ENCODE assay signal across 1 cellular context in the genomic region with DNA sequence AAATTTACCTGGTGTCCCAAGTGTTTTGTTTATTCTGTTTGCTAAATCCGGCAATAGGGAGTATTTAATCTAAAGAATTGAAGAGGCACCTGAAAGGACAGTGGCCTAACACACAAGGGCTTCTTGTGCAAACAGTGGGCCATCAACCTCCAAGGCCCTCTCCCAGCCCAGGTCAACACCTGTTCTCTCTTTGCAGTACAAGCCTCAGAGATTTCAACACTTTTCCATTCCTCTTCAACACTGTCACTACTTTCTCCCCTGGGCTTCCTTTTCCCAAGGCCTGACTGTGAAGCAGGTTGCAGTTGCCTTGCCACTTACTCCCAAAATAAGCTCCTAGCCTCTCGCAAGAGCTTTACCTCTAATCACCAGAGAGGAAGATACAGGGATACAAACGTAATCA.
A peak's percentile ranks its signal among the peaks of the same experiment; 100 is the strongest.
TF ChIP-seq lines count a peak whose summit lies in the region.

No MANE protein-coding gene starts in this region.

TF ChIP-seq in HepG2, 621 proteins besides CTCF, POLR2A, EP300 and RAD21 (continues in another document):
- no peak for TF ChIP-seq DMAP1 (CRISPR knock-in tag; IDR thresholded peaks at IDR 0.05)
- TF ChIP-seq CBFB (CRISPR knock-in tag; IDR thresholded peaks at IDR 0.05), result no peak
- 0 out of 2 replicates have a peak, but pooled peaks have one; percentile 28 for TF ChIP-seq ZNF205 (CRISPR knock-in tag; IDR thresholded peaks at IDR 0.05)
- TF ChIP-seq, protein P1, sequence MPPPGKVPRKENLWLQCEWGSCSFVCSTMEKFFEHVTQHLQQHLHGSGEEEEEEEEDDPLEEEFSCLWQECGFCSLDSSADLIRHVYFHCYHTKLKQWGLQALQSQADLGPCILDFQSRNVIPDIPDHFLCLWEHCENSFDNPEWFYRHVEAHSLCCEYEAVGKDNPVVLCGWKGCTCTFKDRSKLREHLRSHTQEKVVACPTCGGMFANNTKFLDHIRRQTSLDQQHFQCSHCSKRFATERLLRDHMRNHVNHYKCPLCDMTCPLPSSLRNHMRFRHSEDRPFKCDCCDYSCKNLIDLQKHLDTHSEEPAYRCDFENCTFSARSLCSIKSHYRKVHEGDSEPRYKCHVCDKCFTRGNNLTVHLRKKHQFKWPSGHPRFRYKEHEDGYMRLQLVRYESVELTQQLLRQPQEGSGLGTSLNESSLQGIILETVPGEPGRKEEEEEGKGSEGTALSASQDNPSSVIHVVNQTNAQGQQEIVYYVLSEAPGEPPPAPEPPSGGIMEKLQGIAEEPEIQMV (CRISPR knock-in tag; IDR thresholded peaks at IDR 0.05; ENCODE audit: low read depth), result no peak
- no peak for TF ChIP-seq RAD51 (IDR thresholded peaks at IDR 0.05; ENCODE audit: borderline replicate concordance)
- TF ChIP-seq ZNF496 (CRISPR knock-in tag; IDR thresholded peaks at IDR 0.05; ENCODE audit: insufficient replicate concordance), result no peak
- TF ChIP-seq, protein P2, sequence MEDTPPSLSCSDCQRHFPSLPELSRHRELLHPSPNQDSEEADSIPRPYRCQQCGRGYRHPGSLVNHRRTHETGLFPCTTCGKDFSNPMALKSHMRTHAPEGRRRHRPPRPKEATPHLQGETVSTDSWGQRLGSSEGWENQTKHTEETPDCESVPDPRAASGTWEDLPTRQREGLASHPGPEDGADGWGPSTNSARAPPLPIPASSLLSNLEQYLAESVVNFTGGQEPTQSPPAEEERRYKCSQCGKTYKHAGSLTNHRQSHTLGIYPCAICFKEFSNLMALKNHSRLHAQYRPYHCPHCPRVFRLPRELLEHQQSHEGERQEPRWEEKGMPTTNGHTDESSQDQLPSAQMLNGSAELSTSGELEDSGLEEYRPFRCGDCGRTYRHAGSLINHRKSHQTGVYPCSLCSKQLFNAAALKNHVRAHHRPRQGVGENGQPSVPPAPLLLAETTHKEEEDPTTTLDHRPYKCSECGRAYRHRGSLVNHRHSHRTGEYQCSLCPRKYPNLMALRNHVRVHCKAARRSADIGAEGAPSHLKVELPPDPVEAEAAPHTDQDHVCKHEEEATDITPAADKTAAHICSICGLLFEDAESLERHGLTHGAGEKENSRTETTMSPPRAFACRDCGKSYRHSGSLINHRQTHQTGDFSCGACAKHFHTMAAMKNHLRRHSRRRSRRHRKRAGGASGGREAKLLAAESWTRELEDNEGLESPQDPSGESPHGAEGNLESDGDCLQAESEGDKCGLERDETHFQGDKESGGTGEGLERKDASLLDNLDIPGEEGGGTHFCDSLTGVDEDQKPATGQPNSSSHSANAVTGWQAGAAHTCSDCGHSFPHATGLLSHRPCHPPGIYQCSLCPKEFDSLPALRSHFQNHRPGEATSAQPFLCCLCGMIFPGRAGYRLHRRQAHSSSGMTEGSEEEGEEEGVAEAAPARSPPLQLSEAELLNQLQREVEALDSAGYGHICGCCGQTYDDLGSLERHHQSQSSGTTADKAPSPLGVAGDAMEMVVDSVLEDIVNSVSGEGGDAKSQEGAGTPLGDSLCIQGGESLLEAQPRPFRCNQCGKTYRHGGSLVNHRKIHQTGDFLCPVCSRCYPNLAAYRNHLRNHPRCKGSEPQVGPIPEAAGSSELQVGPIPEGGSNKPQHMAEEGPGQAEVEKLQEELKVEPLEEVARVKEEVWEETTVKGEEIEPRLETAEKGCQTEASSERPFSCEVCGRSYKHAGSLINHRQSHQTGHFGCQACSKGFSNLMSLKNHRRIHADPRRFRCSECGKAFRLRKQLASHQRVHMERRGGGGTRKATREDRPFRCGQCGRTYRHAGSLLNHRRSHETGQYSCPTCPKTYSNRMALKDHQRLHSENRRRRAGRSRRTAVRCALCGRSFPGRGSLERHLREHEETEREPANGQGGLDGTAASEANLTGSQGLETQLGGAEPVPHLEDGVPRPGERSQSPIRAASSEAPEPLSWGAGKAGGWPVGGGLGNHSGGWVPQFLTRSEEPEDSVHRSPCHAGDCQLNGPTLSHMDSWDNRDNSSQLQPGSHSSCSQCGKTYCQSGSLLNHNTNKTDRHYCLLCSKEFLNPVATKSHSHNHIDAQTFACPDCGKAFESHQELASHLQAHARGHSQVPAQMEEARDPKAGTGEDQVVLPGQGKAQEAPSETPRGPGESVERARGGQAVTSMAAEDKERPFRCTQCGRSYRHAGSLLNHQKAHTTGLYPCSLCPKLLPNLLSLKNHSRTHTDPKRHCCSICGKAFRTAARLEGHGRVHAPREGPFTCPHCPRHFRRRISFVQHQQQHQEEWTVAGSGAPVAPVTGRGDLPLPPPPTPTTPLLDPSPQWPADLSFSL (CRISPR knock-in tag; IDR thresholded peaks at IDR 0.05), result no peak
- no peak for TF ChIP-seq ARID2 (CRISPR knock-in tag; IDR thresholded peaks at IDR 0.05; ENCODE audit: borderline replicate concordance)
- no peak for TF ChIP-seq FOXA1 (IDR thresholded peaks at IDR 0.05)
- peak; percentile 24; the same call in 1 of the 2 replicates for TF ChIP-seq FOXA1 (CRISPR knock-in tag; IDR thresholded peaks at IDR 0.05)
- TF ChIP-seq MZF1 (CRISPR knock-in tag; IDR thresholded peaks at IDR 0.05; ENCODE audit: borderline replicate concordance), result no peak
- TF ChIP-seq, protein P3, sequence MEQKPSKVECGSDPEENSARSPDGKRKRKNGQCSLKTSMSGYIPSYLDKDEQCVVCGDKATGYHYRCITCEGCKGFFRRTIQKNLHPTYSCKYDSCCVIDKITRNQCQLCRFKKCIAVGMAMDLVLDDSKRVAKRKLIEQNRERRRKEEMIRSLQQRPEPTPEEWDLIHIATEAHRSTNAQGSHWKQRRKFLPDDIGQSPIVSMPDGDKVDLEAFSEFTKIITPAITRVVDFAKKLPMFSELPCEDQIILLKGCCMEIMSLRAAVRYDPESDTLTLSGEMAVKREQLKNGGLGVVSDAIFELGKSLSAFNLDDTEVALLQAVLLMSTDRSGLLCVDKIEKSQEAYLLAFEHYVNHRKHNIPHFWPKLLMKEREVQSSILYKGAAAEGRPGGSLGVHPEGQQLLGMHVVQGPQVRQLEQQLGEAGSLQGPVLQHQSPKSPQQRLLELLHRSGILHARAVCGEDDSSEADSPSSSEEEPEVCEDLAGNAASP (CRISPR knock-in tag; IDR thresholded peaks at IDR 0.05; ENCODE audit: borderline replicate concordance), result 0 out of 2 replicates have a peak, but pooled peaks have one; percentile 5
- peak; percentile 12; the same call in 1 of the 2 replicates for TF ChIP-seq ZFY (CRISPR knock-in tag; IDR thresholded peaks at IDR 0.05)
- no peak for TF ChIP-seq JDP2 (CRISPR knock-in tag; IDR thresholded peaks at IDR 0.05; ENCODE audit: borderline replicate concordance)
- no peak for TF ChIP-seq NCOR1 (IDR thresholded peaks at IDR 0.05; ENCODE audit: borderline replicate concordance, low read length)
- no peak for TF ChIP-seq SOX13 (IDR thresholded peaks at IDR 0.05)
- peak in 1 of 2 experiments; percentile 18; a peak in 1 of 4 replicates for TF ChIP-seq SOX13 (CRISPR knock-in tag; conservative IDR thresholded peaks at IDR 0.05 in 1 of 2, IDR thresholded peaks at IDR 0.05 in 1 of 2)
- TF ChIP-seq SPEN (CRISPR knock-in tag; IDR thresholded peaks at IDR 0.05; ENCODE audit: low read depth), result no peak
- TF ChIP-seq PHF20 (CRISPR knock-in tag; IDR thresholded peaks at IDR 0.05), result no peak
- TF ChIP-seq ZNF33A (CRISPR knock-in tag; IDR thresholded peaks at IDR 0.05; ENCODE audit: borderline replicate concordance), result no peak
- TF ChIP-seq CC2D1A (CRISPR knock-in tag; IDR thresholded peaks at IDR 0.05), result no peak
- TF ChIP-seq FOXM1 (CRISPR knock-in tag; IDR thresholded peaks at IDR 0.05), result no peak
- TF ChIP-seq ZNF644 (CRISPR knock-in tag; IDR thresholded peaks at IDR 0.05; ENCODE audit: low read depth), result peak; percentile 33; the same call in 1 of the 2 replicates
- peak; percentile 54 for TF ChIP-seq GATAD2A (CRISPR knock-in tag; IDR thresholded peaks at IDR 0.05)
- TF ChIP-seq FOXA3 (CRISPR knock-in tag; IDR thresholded peaks at IDR 0.05), result peak; percentile 38; the same call in 1 of the 2 replicates
- TF ChIP-seq TEAD3 (CRISPR knock-in tag; optimal IDR thresholded peaks at IDR 0.05; ENCODE audit: borderline replicate concordance), result no peak
- no peak for TF ChIP-seq ZFP36L2 (CRISPR knock-in tag; IDR thresholded peaks at IDR 0.05)
- peak; percentile 41; the same call in 1 of the 2 replicates for TF ChIP-seq SAP130 (CRISPR knock-in tag; IDR thresholded peaks at IDR 0.05; ENCODE audit: low read depth)
- TF ChIP-seq CEBPB (IDR thresholded peaks at IDR 0.05; ENCODE audit: borderline replicate concordance, low read depth, low read length), result peak; percentile 44; the same call in 1 of the 2 replicates
- TF ChIP-seq, protein P4, sequence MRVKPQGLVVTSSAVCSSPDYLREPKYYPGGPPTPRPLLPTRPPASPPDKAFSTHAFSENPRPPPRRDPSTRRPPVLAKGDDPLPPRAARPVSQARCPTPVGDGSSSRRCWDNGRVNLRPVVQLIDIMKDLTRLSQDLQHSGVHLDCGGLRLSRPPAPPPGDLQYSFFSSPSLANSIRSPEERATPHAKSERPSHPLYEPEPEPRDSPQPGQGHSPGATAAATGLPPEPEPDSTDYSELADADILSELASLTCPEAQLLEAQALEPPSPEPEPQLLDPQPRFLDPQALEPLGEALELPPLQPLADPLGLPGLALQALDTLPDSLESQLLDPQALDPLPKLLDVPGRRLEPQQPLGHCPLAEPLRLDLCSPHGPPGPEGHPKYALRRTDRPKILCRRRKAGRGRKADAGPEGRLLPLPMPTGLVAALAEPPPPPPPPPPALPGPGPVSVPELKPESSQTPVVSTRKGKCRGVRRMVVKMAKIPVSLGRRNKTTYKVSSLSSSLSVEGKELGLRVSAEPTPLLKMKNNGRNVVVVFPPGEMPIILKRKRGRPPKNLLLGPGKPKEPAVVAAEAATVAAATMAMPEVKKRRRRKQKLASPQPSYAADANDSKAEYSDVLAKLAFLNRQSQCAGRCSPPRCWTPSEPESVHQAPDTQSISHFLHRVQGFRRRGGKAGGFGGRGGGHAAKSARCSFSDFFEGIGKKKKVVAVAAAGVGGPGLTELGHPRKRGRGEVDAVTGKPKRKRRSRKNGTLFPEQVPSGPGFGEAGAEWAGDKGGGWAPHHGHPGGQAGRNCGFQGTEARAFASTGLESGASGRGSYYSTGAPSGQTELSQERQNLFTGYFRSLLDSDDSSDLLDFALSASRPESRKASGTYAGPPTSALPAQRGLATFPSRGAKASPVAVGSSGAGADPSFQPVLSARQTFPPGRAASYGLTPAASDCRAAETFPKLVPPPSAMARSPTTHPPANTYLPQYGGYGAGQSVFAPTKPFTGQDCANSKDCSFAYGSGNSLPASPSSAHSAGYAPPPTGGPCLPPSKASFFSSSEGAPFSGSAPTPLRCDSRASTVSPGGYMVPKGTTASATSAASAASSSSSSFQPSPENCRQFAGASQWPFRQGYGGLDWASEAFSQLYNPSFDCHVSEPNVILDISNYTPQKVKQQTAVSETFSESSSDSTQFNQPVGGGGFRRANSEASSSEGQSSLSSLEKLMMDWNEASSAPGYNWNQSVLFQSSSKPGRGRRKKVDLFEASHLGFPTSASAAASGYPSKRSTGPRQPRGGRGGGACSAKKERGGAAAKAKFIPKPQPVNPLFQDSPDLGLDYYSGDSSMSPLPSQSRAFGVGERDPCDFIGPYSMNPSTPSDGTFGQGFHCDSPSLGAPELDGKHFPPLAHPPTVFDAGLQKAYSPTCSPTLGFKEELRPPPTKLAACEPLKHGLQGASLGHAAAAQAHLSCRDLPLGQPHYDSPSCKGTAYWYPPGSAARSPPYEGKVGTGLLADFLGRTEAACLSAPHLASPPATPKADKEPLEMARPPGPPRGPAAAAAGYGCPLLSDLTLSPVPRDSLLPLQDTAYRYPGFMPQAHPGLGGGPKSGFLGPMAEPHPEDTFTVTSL (CRISPR knock-in tag; IDR thresholded peaks at IDR 0.05; ENCODE audit: borderline replicate concordance), result 0 out of 2 replicates have a peak, but pooled peaks have one; percentile 6
- TF ChIP-seq CEBPG (CRISPR knock-in tag; IDR thresholded peaks at IDR 0.05), result peak; percentile 54
- 0 out of 2 replicates have a peak, but pooled peaks have one; percentile 14 for TF ChIP-seq NR2F6 (IDR thresholded peaks at IDR 0.05)
- peak; percentile 26; the same call in 1 of the 2 replicates for TF ChIP-seq NR2F6 (CRISPR knock-in tag; IDR thresholded peaks at IDR 0.05)
- TF ChIP-seq, protein P5, sequence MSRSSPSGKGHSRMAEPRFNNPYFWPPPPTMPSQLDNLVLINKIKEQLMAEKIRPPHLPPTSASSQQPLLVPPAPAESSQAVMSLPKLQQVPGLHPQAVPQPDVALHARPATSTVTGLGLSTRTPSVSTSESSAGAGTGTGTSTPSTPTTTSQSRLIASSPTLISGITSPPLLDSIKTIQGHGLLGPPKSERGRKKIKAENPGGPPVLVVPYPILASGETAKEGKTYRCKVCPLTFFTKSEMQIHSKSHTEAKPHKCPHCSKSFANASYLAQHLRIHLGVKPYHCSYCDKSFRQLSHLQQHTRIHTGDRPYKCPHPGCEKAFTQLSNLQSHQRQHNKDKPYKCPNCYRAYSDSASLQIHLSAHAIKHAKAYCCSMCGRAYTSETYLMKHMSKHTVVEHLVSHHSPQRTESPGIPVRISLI (CRISPR knock-in tag; IDR thresholded peaks at IDR 0.05; ENCODE audit: borderline replicate concordance), result peak; percentile 35; the same call in 1 of the 2 replicates
- TF ChIP-seq, protein P6, sequence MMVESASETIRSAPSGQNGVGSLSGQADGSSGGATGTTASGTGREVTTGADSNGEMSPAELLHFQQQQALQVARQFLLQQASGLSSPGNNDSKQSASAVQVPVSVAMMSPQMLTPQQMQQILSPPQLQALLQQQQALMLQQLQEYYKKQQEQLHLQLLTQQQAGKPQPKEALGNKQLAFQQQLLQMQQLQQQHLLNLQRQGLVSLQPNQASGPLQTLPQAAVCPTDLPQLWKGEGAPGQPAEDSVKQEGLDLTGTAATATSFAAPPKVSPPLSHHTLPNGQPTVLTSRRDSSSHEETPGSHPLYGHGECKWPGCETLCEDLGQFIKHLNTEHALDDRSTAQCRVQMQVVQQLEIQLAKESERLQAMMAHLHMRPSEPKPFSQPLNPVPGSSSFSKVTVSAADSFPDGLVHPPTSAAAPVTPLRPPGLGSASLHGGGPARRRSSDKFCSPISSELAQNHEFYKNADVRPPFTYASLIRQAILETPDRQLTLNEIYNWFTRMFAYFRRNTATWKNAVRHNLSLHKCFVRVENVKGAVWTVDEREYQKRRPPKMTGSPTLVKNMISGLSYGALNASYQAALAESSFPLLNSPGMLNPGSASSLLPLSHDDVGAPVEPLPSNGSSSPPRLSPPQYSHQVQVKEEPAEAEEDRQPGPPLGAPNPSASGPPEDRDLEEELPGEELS (CRISPR knock-in tag; IDR thresholded peaks at IDR 0.05), result 0 out of 2 replicates have a peak, but pooled peaks have one; percentile 12
- 0 out of 2 replicates have a peak, but pooled peaks have one; percentile 22 for TF ChIP-seq NR2F2 (IDR thresholded peaks at IDR 0.05; ENCODE audit: borderline replicate concordance, low read depth)
- TF ChIP-seq ZNF292 (CRISPR knock-in tag; IDR thresholded peaks at IDR 0.05; ENCODE audit: borderline replicate concordance, low read depth), result 0 out of 2 replicates have a peak, but pooled peaks have one; percentile 21
- no peak for TF ChIP-seq SOX6 (IDR thresholded peaks at IDR 0.05)
- peak; percentile 34; the same call in 1 of the 2 replicates for TF ChIP-seq SOX6 (CRISPR knock-in tag; IDR thresholded peaks at IDR 0.05)
- 0 out of 2 replicates have a peak, but pooled peaks have one; percentile 44 for TF ChIP-seq THAP11 (CRISPR knock-in tag; IDR thresholded peaks at IDR 0.05)
- no peak for TF ChIP-seq ZBTB42 (CRISPR knock-in tag; IDR thresholded peaks at IDR 0.05)
